ENCODE assay signal across 8 cellular contexts in genomic region chr4:56048621-56049427, GRCh38.
DNase-seq lines count a peak whose midpoint lies in the region; ATAC-seq and TF ChIP-seq lines count a peak whose summit lies in the region.

No MANE protein-coding gene starts in this region.

- no peaks in the 10 kb centered on the region for H3K36me3 ChIP-seq in CD4-positive, CD25-positive, alpha-beta regulatory T cell (ENCODE audit: control insufficient read depth, insufficient read depth, low read length)

- peak; percentile 77 to 78 for ATAC-seq in CD4-positive, CD25-positive, alpha-beta regulatory T cell (ENCODE audit: low read depth in 2 of 2)
- ATAC-seq in GM19043 (IDR thresholded peaks at IDR 0.05; ENCODE audit: low read depth, unreplicated experiment) (peak; percentile 93), HG03139 (IDR thresholded peaks at IDR 0.05; ENCODE audit: unreplicated experiment) (peak; percentile 95)

- peak; percentile 57 for TF ChIP-seq POLR2A in erythroblast (IDR thresholded peaks at IDR 0.05; ENCODE audit: low read length)

- peak; percentile 4 to 58 (median 5) for DNase-seq in CD4-positive, CD25-positive, alpha-beta regulatory T cell
- DNase-seq in NCI-H226, result peak; percentile 42
- DNase-seq in activated CD4-positive, alpha-beta T cell treated with anti-CD3 and anti-CD28 coated beads, Interleukin-2, amount 10 ng/mL, durations not matched to agents 7 days and 5 days, result peak; percentile 59
- DNase-seq in erythroblast (lab: John Stamatoyannopoulos, UW), result peak; percentile 86 to 90
- peak; percentile 60 for DNase-seq in mucosa of gallbladder (ENCODE audit: low spot score)
- peak; percentile 15 for DNase-seq in stromal cell of bone marrow (ENCODE audit: low read depth)

- H3K9me3 Mint-ChIP-seq in CD4-positive, CD25-positive, alpha-beta regulatory T cell, result peaks cover 0 to 2% (median 0%) of the 10 kb centered on the region in 7 donors
- no peaks in the 10 kb centered on the region for H3K9me3 Mint-ChIP-seq in activated CD4-positive, alpha-beta T cell treated with anti-CD3 and anti-CD28 coated beads, Interleukin-2, amount 10 ng/mL, durations not matched to agents 7 days and 5 days

- H3K4me1 ChIP-seq in CD4-positive, CD25-positive, alpha-beta regulatory T cell (ENCODE audit: control insufficient read depth, insufficient read depth, low read length, poor library complexity, severe bottlenecking), result peaks cover 14% of the 10 kb centered on the region

- CTCF ChIA-PET in activated CD4-positive, alpha-beta T cell treated with anti-CD3 and anti-CD28 coated beads, Interleukin-2, amount 10 ng/mL, durations not matched to agents 7 days and 5 days (lab: Charles Lee), result interaction anchor here (1.0 kb wide), 1 partner anchor 100 kb away, joined by 3 read pairs; the partner anchor contains the start of gene CEP135

- POLR2A ChIA-PET in activated CD4-positive, alpha-beta T cell treated with anti-CD3 and anti-CD28 coated beads, Interleukin-2, amount 10 ng/mL, durations not matched to agents 7 days and 5 days (lab: Charles Lee), result no interaction called here

- H3K27me3 Mint-ChIP-seq in CD4-positive, CD25-positive, alpha-beta regulatory T cell, result peaks cover 68% of the 10 kb centered on the region
- H3K27me3 Mint-ChIP-seq in activated CD4-positive, alpha-beta T cell treated with anti-CD3 and anti-CD28 coated beads, Interleukin-2, amount 10 ng/mL, durations not matched to agents 7 days and 5 days, result peaks cover 55% of the 10 kb centered on the region

- peak overlapping the region; percentile 39 to 76 (median 63) for H3K4me3 Mint-ChIP-seq in CD4-positive, CD25-positive, alpha-beta regulatory T cell
- H3K4me3 Mint-ChIP-seq in activated CD4-positive, alpha-beta T cell treated with anti-CD3 and anti-CD28 coated beads, Interleukin-2, amount 10 ng/mL, durations not matched to agents 7 days and 5 days, result peak overlapping the region; percentile 67

- H3K4me3 ChIP-seq in CD4-positive, CD25-positive, alpha-beta regulatory T cell (ENCODE audit: low read depth, low read length), result no peak overlapping the region

- H3K36me3 Mint-ChIP-seq in CD4-positive, CD25-positive, alpha-beta regulatory T cell, result no peaks in the 10 kb centered on the region
- no peaks in the 10 kb centered on the region for H3K36me3 Mint-ChIP-seq in activated CD4-positive, alpha-beta T cell treated with anti-CD3 and anti-CD28 coated beads, Interleukin-2, amount 10 ng/mL, durations not matched to agents 7 days and 5 days (ENCODE audit: low read depth)

- H3K27me3 ChIP-seq in CD4-positive, CD25-positive, alpha-beta regulatory T cell (ENCODE audit: control insufficient read depth, insufficient read depth, low read length), result peaks cover 37% of the 10 kb centered on the region

- H3K27ac ChIP-seq in CD4-positive, CD25-positive, alpha-beta regulatory T cell (ENCODE audit: insufficient read depth, low read length, poor library complexity, severe bottlenecking), result no peak overlapping the region

- peaks cover 5 to 14% (median 8%) of the 10 kb centered on the region in 4 donors for H3K4me1 Mint-ChIP-seq in CD4-positive, CD25-positive, alpha-beta regulatory T cell
- H3K4me1 Mint-ChIP-seq in activated CD4-positive, alpha-beta T cell treated with anti-CD3 and anti-CD28 coated beads, Interleukin-2, amount 10 ng/mL, durations not matched to agents 7 days and 5 days, result peaks cover 8% of the 10 kb centered on the region

- H3K27ac Mint-ChIP-seq in CD4-positive, CD25-positive, alpha-beta regulatory T cell, result no peak overlapping the region
- no peak overlapping the region for H3K27ac Mint-ChIP-seq in activated CD4-positive, alpha-beta T cell treated with anti-CD3 and anti-CD28 coated beads, Interleukin-2, amount 10 ng/mL, durations not matched to agents 7 days and 5 days

- H3K9me3 ChIP-seq in CD4-positive, CD25-positive, alpha-beta regulatory T cell (ENCODE audit: control insufficient read depth in 2 of 2, low read length in 2 of 2), result no peaks in the 10 kb centered on the region

Comparison
In these comparisons a context has a peak if more than half of its experiments do, and no peak if none do; other contexts are left out.
1. DNase-seq: peak in every context shown above with its lines; median percentile 88 in erythroblast; 60 in mucosa of gallbladder; 59 in activated CD4-positive, alpha-beta T cell treated with anti-CD3 and anti-CD28 coated beads, Interleukin-2, amount 10 ng/mL, durations not matched to agents 7 days and 5 days; 42 in NCI-H226; 15 in stromal cell of bone marrow; 5 in CD4-positive, CD25-positive, alpha-beta regulatory T cell.